14 cellular contexts compared by ENCODE assay signal in the genomic region with DNA sequence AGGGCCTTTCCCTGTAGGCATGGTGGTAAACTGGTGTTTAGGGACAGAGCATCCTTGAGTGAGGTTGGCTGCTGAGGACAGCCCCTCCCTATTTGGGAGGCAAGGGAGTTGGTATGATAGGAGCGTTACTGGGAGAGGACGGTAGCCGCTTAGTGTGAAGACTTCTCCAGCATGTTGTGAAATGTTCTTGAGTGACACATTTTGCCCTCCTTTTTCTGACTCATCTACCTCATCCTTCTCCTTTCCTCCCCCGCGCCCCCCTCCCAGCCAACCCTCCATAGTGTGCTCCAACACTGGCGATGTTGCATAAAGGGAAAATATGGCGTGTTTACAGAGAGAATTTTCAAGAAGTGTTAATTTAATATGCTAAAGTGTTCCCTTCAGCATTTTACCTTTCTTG.
DNase-seq lines count a peak whose midpoint lies in the region; ATAC-seq and TF ChIP-seq lines count a peak whose summit lies in the region.
"Had no signal": no experiment of that assay in that cellular context is flagged by ENCODE, and none has a peak within 500 bp of the region (broad histone marks: within the 10 kb centered on the region; RNA-seq: fewer than 3 reads in every experiment).

No MANE protein-coding gene starts in this region.

- no peak overlapping the region for H3K4me3 ChIP-seq in NB4 (ENCODE audit: low read depth, low read length)
- no peak overlapping the region for H3K4me3 ChIP-seq in fibroblast of mammary gland (ENCODE audit: control insufficient read depth, low read depth, low read length)
- H3K4me3 ChIP-seq: GM12878, HAP-1 had no signal

- TF ChIP-seq POLR2A in NB4 (IDR thresholded peaks at IDR 0.05; ENCODE audit: extremely low read depth, insufficient read length) = no peak

- TF ChIP-seq CTCF in NB4 (IDR thresholded peaks at IDR 0.05; ENCODE audit: low read depth, low read length) (no peak), fibroblast of mammary gland (conservative IDR thresholded peaks at IDR 0.05; ENCODE audit: control insufficient read depth, insufficient read depth, low read depth, low read length) (no peak)

- DNase-seq in NB4 (ENCODE audit: low read depth) = peak; percentile 79
- peak; percentile 4 for DNase-seq in amniotic epithelial cell (ENCODE audit: low read depth)
- peak; percentile 15 for DNase-seq in fibroblast of mammary gland (ENCODE audit: low read depth)
- DNase-seq in putamen (ENCODE audit: low spot score) = peak; percentile 66
- no peak for DNase-seq in NCI-H510A (lab: John Stamatoyannopoulos, UW)
- DNase-seq: C1 segment of cervical spinal cord; Calu3; CD4-positive, alpha-beta T cell; DMS79; HFFc6 had no signal

- ATAC-seq in HG02588 (IDR thresholded peaks at IDR 0.05; ENCODE audit: unreplicated experiment) = no peak
- no peak for ATAC-seq in HG03432 (IDR thresholded peaks at IDR 0.05; ENCODE audit: unreplicated experiment)
- ATAC-seq: GM12878 had no signal
